34 cellular contexts compared by ENCODE assay signal in genomic region chr4:65893957-65894755, GRCh38.
DNase-seq lines count a peak whose midpoint lies in the region; ATAC-seq and TF ChIP-seq lines count a peak whose summit lies in the region.
"Had no signal": no experiment of that assay in that cellular context is flagged by ENCODE, and none has a peak within 500 bp of the region (broad histone marks: within the 10 kb centered on the region; RNA-seq: fewer than 3 reads in every experiment).

No MANE protein-coding gene starts in this region.

- peaks cover 5% of the 10 kb centered on the region for H3K4me1 ChIP-seq in cardiac muscle cell (ENCODE audit: low read depth)
- H3K4me1 ChIP-seq: esophagus muscularis mucosa, gastroesophageal sphincter, pancreas, right atrium auricular region, suprapubic skin, upper lobe of left lung had no signal

- no peak overlapping the region for H3K27ac ChIP-seq in cardiac muscle cell
- H3K27ac ChIP-seq: esophagus muscularis mucosa, gastroesophageal sphincter, hepatocyte, pancreas, PC-9, right atrium auricular region, suprapubic skin, upper lobe of left lung had no signal

- TF ChIP-seq CTCF in cardiac muscle cell (IDR thresholded peaks at IDR 0.05; ENCODE audit: low read depth, low read length) (no peak), astrocyte of the cerebellum (IDR thresholded peaks at IDR 0.05; ENCODE audit: low read depth, low read length, missing control alignments) (no peak)

- H3K27me3 ChIP-seq in cardiac muscle cell, result no peaks in the 10 kb centered on the region
- H3K27me3 ChIP-seq: esophagus muscularis mucosa, gastroesophageal sphincter, hepatocyte, pancreas, right atrium auricular region, suprapubic skin, upper lobe of left lung had no signal

- no peak overlapping the region for H3K4me3 ChIP-seq in cardiac muscle cell
- H3K4me3 ChIP-seq in astrocyte of the cerebellum (ENCODE audit: low read depth, low read length), result no peak overlapping the region
- H3K4me3 ChIP-seq: esophagus muscularis mucosa, gastroesophageal sphincter, hepatocyte, lung, pancreas, PC-9, right atrium auricular region, smooth muscle cell, suprapubic skin, upper lobe of left lung had no signal

- ATAC-seq in Right ventricle myocardium inferior, result no peak
- no peak for ATAC-seq in Right ventricle myocardium superior (ENCODE audit: poor library complexity)
- no peak for ATAC-seq in activated T-cell treated with anti-CD3 and anti-CD28 coated beads, Interleukin-2, amount 50 U/mL, for 72 hours (replicated peaks in 1 of 2)
- no peak for ATAC-seq in activated CD4-positive, CD25-positive, alpha-beta regulatory T cell treated with anti-CD3 and anti-CD28 coated beads, Interleukin-2, amount 50 U/mL, for 24 hours
- no peak for ATAC-seq in GM21723 (IDR thresholded peaks at IDR 0.05; ENCODE audit: unreplicated experiment)
- ATAC-seq: activated CD4-positive, alpha-beta T cell treated with anti-CD3 and anti-CD28 coated beads for 36 hours; activated CD8-positive, alpha-beta T cell treated with anti-CD3 and anti-CD28 coated beads, Interleukin-2, amount 10 ng/mL, durations not matched to agents 7 days and 5 days; gastroesophageal sphincter; left cardiac atrium; natural killer cell; pancreas had no signal

- intact Hi-C loops in Right ventricle myocardium inferior (cut with DNase I) (no loop called here), Right ventricle myocardium superior (cut with DNase I) (no loop called here)

- H3K27me3 Mint-ChIP-seq in activated T-cell treated with anti-CD3 and anti-CD28 coated beads, Interleukin-2, amount 50 U/mL, for 72 hours (ENCODE audit: low read depth), result no peaks in the 10 kb centered on the region
- H3K27me3 Mint-ChIP-seq: activated CD4-positive, alpha-beta T cell treated with anti-CD3 and anti-CD28 coated beads for 36 hours; activated naive CD4-positive, alpha-beta T cell treated with anti-CD3 and anti-CD28 coated beads, Interleukin-2, amount 50 U/mL, for 24 hours had no signal

- no peaks in the 10 kb centered on the region for H3K4me1 Mint-ChIP-seq in activated T-cell treated with anti-CD3 and anti-CD28 coated beads, Interleukin-2, amount 50 U/mL, for 72 hours (ENCODE audit: low read depth)
- H3K4me1 Mint-ChIP-seq: activated CD4-positive, alpha-beta T cell treated with anti-CD3 and anti-CD28 coated beads for 36 hours; activated naive CD4-positive, alpha-beta T cell treated with anti-CD3 and anti-CD28 coated beads, Interleukin-2, amount 50 U/mL, for 24 hours; CD14-positive monocyte; natural killer cell had no signal

- H3K27ac Mint-ChIP-seq in activated T-cell treated with anti-CD3 and anti-CD28 coated beads, Interleukin-2, amount 50 U/mL, for 72 hours, result no peak overlapping the region
- H3K27ac Mint-ChIP-seq: activated CD4-positive, alpha-beta T cell treated with anti-CD3 and anti-CD28 coated beads for 36 hours; activated CD8-positive, alpha-beta T cell treated with anti-CD3 and anti-CD28 coated beads, Interleukin-2, amount 10 ng/mL, durations not matched to agents 7 days and 5 days; activated naive CD4-positive, alpha-beta T cell treated with anti-CD3 and anti-CD28 coated beads, Interleukin-2, amount 50 U/mL, for 24 hours; activated T-helper 2 cell treated with anti-CD3 and anti-CD28 coated beads, Interferon-gamma antibody, Interleukin-2, Interleukin-4, amounts not matched to agents 10 μg/mL and 5 μg/mL and 100 μg/mL, durations not matched to agents 14 hours and 24 hours and 36 hours; CD14-positive monocyte; natural killer cell had no signal

- in situ Hi-C loops in astrocyte of the cerebellum (cut with HindIII; ENCODE audit: low sequenced_read_pairs), result no loop called here

- no peaks in the 10 kb centered on the region for H3K9me3 ChIP-seq in cardiac muscle cell (ENCODE audit: low read depth)
- H3K9me3 ChIP-seq: esophagus muscularis mucosa, gastroesophageal sphincter, pancreas, right atrium auricular region, suprapubic skin had no signal

- H3K9me3 Mint-ChIP-seq in activated T-cell treated with anti-CD3 and anti-CD28 coated beads, Interleukin-2, amount 50 U/mL, for 72 hours, result peaks cover 10 to 21% of the 10 kb centered on the region in 2 donors

- H3K36me3 Mint-ChIP-seq in activated T-cell treated with anti-CD3 and anti-CD28 coated beads, Interleukin-2, amount 50 U/mL, for 72 hours (ENCODE audit: insufficient read depth in 2 of 2), result peaks cover 0 to 2% of the 10 kb centered on the region in 2 donors
- H3K36me3 Mint-ChIP-seq: activated naive CD4-positive, alpha-beta T cell treated with anti-CD3 and anti-CD28 coated beads, Interleukin-2, amount 50 U/mL, for 24 hours; CD14-positive monocyte had no signal

- no peaks in the 10 kb centered on the region for H3K36me3 ChIP-seq in cardiac muscle cell
- H3K36me3 ChIP-seq: esophagus muscularis mucosa, gastroesophageal sphincter, pancreas, right atrium auricular region, suprapubic skin, upper lobe of left lung had no signal

- no peak overlapping the region for H3K4me3 Mint-ChIP-seq in activated T-cell treated with anti-CD3 and anti-CD28 coated beads, Interleukin-2, amount 50 U/mL, for 72 hours
- H3K4me3 Mint-ChIP-seq: activated CD4-positive, alpha-beta T cell treated with anti-CD3 and anti-CD28 coated beads for 36 hours; activated CD8-positive, alpha-beta T cell treated with anti-CD3 and anti-CD28 coated beads, Interleukin-2, amount 10 ng/mL, durations not matched to agents 7 days and 5 days; activated naive CD4-positive, alpha-beta T cell treated with anti-CD3 and anti-CD28 coated beads, Interleukin-2, amount 50 U/mL, for 24 hours; CD14-positive monocyte; natural killer cell had no signal

- DNase-seq in cardiac muscle cell (ENCODE audit: low read depth in 1 of 2, low spot score in 1 of 2) (peak; percentile 8 to 22), Right ventricle myocardium inferior (ENCODE audit: missing footprints) (no peak), astrocyte of the cerebellum (ENCODE audit: low read depth) (peak; percentile 18), iris pigment epithelial cell (ENCODE audit: low read depth) (peak; percentile 31), Right ventricle myocardium superior (no peak)
- no peak for DNase-seq in activated T-cell treated with anti-CD3 and anti-CD28 coated beads, Interleukin-2, amount 50 U/mL, for 72 hours
- DNase-seq: 8988T; activated CD4-positive, alpha-beta T cell treated with anti-CD3 and anti-CD28 coated beads for 36 hours; activated CD8-positive, alpha-beta T cell treated with anti-CD3 and anti-CD28 coated beads, Interleukin-2, amount 10 ng/mL, durations not matched to agents 7 days and 5 days; anterior cingulate cortex; GOT3; left cardiac atrium; natural killer cell; NCI-H1105; NCI-H187 treated with DMSO at 0.1 percent for 48 hours; NCI-H2171 treated with DMSO at 0.1 percent for 48 hours; NCI-H524 treated with DMSO at 0.1 percent for 48 hours; pancreas; PC-9; SHP77; stimulated activated naive CD4-positive, alpha-beta T cell; upper lobe of left lung had no signal

Comparison
In these comparisons a context has a peak if more than half of its experiments do, and no peak if none do; other contexts are left out.
1. DNase-seq: peak in cardiac muscle cell (2 of 2), astrocyte of the cerebellum (single experiment) and iris pigment epithelial cell (single experiment); none in Right ventricle myocardium inferior (single experiment), Right ventricle myocardium superior (single experiment) and activated T-cell treated with anti-CD3 and anti-CD28 coated beads, Interleukin-2, amount 50 U/mL, for 72 hours (0 of 2).